Comparison of ENCODE assay signal across 6 cellular contexts in genomic region chr16:22216832-22217225, GRCh38. TPM values are rescaled to one million over a fixed set of nuclear protein-coding genes. Genes with fewer than 3 reads are reported as not detected.
"Had no signal": no experiment of that assay in that cellular context is flagged by ENCODE, and none has a peak within 500 bp of the region (broad histone marks: within the 10 kb centered on the region; RNA-seq: fewer than 3 reads in every experiment).

No MANE protein-coding gene starts in this region.

RNA-seq across cellular contexts. Expression of gene SDR42E2, which starts 54.5 kb away (rescaled TPM):
- total RNA-seq: cardiac septum, gastroesophageal sphincter, left ventricle myocardium superior, mammary epithelial cell, prostate gland had no signal
- polyA plus RNA-seq: mammary epithelial cell, right cardiac atrium had no signal
